In genomic region chr17:41967141-41967920, GRCh38 we compare ENCODE assay signal across 8 cellular contexts. TPM values are rescaled to one million over a fixed set of nuclear protein-coding genes. Genes with fewer than 3 reads are reported as not detected.
DNase-seq lines count a peak whose midpoint lies in the region; ATAC-seq and TF ChIP-seq lines count a peak whose summit lies in the region.

No MANE protein-coding gene starts in this region.

- CTCF ChIA-PET in HEK293T (lab: Yijun Ruan, JAX) (interaction anchor here (0.6 kb wide), 1 partner anchor 12 kb away, joined by 3 read pairs; no protein-coding TSS in a partner anchor), MCF 10A (lab: Yijun Ruan, JAX) (interaction anchor here (1.1 kb wide), 1 partner anchor 50 kb away, joined by 3 read pairs; the partner anchor contains the start of gene DNAJC7)

- DNase-seq in ELR (ENCODE audit: low read depth) (peak; percentile 47), HEK293T (ENCODE audit: extremely low spot score) (peak; percentile 34), T-helper 1 cell (peak in 3 of 5 donors; percentile 18 to 45 (median 18)), MCF 10A (ENCODE audit: unreplicated experiment) (peak; percentile 39), left lung (peak; percentile 36 to 83), NCI-H1930 (lab: John Stamatoyannopoulos, UW) (no peak)
- DNase-seq in stimulated activated CD4-positive, alpha-beta T cell treated with anti-CD3 and anti-CD28 coated beads, Interleukin-4, amount 100 ng/mL, for 1 hour, result peak; percentile 33

- BruUV-seq in MCF 10A (replicated peaks; lab: Mats Ljungman, UMichigan), result no TSS peak

- peaks cover 3 to 53% of the 10 kb centered on the region in 2 donors for H3K4me1 ChIP-seq in left lung

- H3K9me3 Mint-ChIP-seq in MCF 10A (ENCODE audit: unreplicated experiment), result no peaks in the 10 kb centered on the region

- peak overlapping the region; percentile 63 to 83 for H3K4me3 ChIP-seq in left lung

- peaks cover 25% of the 10 kb centered on the region for H3K4me1 Mint-ChIP-seq in MCF 10A (ENCODE audit: insufficient read depth, unreplicated experiment)

- peak overlapping the region; percentile 70 for H3K27ac Mint-ChIP-seq in MCF 10A (ENCODE audit: low read depth, unreplicated experiment)

- H3K36me3 ChIP-seq in left lung, result peaks cover 0 to 38% of the 10 kb centered on the region in 2 donors

- intact Hi-C loops in MCF 10A (cut with micrococcal nuclease) (loop anchor here (2.0 kb wide), 1 partner anchor 49 kb away; the partner anchor contains the start of gene DNAJC7), left lung (cut with DNase I) (loop anchor here in 1 of 2 donors (10.0 kb wide), 1 partner anchor 47 kb away; the partner anchor contains the start of gene DNAJC7)

- peak overlapping the region; percentile 79 to 80 for H3K27ac ChIP-seq in left lung

- no peaks in the 10 kb centered on the region for H3K27me3 ChIP-seq in left lung

- peak overlapping the region; percentile 79 for H3K4me3 Mint-ChIP-seq in MCF 10A (ENCODE audit: unreplicated experiment)

- H3K9me3 ChIP-seq in left lung, result no peaks in the 10 kb centered on the region

- no peaks in the 10 kb centered on the region for H3K27me3 Mint-ChIP-seq in MCF 10A (ENCODE audit: insufficient read depth, unreplicated experiment)

- POLR2A ChIA-PET in HEK293T (lab: Yijun Ruan, JAX), result interaction anchor here (1.2 to 7.0 kb wide), 17 partner anchors 9 to 278 kb away, joined by 3 to 117 read pairs (median 9); partner anchors contain the start of genes ACLY, DNAJC7, HAP1 and NKIRAS2
- POLR2A ChIA-PET in MCF 10A (lab: Yijun Ruan, JAX), result interaction anchor here (0.5 to 8.5 kb wide), 26 partner anchors 9 to 1159 kb away, joined by 3 to 138 read pairs (median 4); partner anchors contain the start of genes ACLY, CAVIN1, DHX58 and DNAJC7

- ATAC-seq in left lung, result peak; percentile 6
- ATAC-seq in HG02852 (IDR thresholded peaks at IDR 0.05; ENCODE audit: unreplicated experiment), result no peak

- H3K36me3 Mint-ChIP-seq in MCF 10A (ENCODE audit: insufficient read depth, unreplicated experiment), result peaks cover 46% of the 10 kb centered on the region

- TF ChIP-seq CTCF in MCF 10A (IDR thresholded peaks at IDR 0.05; ENCODE audit: unreplicated experiment), result no peak
- TF ChIP-seq CTCF in left lung (IDR thresholded peaks at IDR 0.05), result no peak

TF ChIP-seq in HEK293T, 16 proteins besides CTCF, POLR2A, EP300 and RAD21:
- no peak for TF ChIP-seq FOXK2 (IDR thresholded peaks at IDR 0.05)
- TF ChIP-seq, protein P1, sequence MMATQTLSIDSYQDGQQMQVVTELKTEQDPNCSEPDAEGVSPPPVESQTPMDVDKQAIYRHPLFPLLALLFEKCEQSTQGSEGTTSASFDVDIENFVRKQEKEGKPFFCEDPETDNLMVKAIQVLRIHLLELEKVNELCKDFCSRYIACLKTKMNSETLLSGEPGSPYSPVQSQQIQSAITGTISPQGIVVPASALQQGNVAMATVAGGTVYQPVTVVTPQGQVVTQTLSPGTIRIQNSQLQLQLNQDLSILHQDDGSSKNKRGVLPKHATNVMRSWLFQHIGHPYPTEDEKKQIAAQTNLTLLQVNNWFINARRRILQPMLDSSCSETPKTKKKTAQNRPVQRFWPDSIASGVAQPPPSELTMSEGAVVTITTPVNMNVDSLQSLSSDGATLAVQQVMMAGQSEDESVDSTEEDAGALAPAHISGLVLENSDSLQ (IDR thresholded peaks at IDR 0.05), result no peak
- no peak for TF ChIP-seq L3MBTL2 (conservative IDR thresholded peaks at IDR 0.05)
- TF ChIP-seq ARNT (IDR thresholded peaks at IDR 0.05), result no peak
- no peak for TF ChIP-seq SP1 (IDR thresholded peaks at IDR 0.05)
- TF ChIP-seq HDGF (IDR thresholded peaks at IDR 0.05; ENCODE audit: borderline replicate concordance), result no peak
- no peak for TF ChIP-seq ELF4 (IDR thresholded peaks at IDR 0.05)
- no peak for TF ChIP-seq BHLHE40 (IDR thresholded peaks at IDR 0.05; ENCODE audit: borderline replicate concordance)
- TF ChIP-seq FOXA1 (IDR thresholded peaks at IDR 0.05), result no peak
- no peak for TF ChIP-seq TARDBP (IDR thresholded peaks at IDR 0.05)
- no peak for TF ChIP-seq LEF1 (IDR thresholded peaks at IDR 0.05; ENCODE audit: borderline replicate concordance)
- no peak for TF ChIP-seq NFRKB (IDR thresholded peaks at IDR 0.05)
- no peak for TF ChIP-seq SUZ12 (IDR thresholded peaks at IDR 0.05)
- no peak for TF ChIP-seq ZNF384 (IDR thresholded peaks at IDR 0.05)
- TF ChIP-seq FOXM1 (IDR thresholded peaks at IDR 0.05; ENCODE audit: borderline replicate concordance), result no peak

RNA-seq across cellular contexts. Expression of gene CNP, which starts 0.7 kb away (rescaled TPM):
- total RNA-seq in MCF 10A (2022), result 42.6 and 46.2 TPM in 2 replicates
- 10 to 100 TPM; 61.5 to 64.9 TPM for total RNA-seq in left lung

RNA-seq across cellular contexts. Expression of gene ODAD4, which starts 36.9 kb away (rescaled TPM):
- total RNA-seq in MCF 10A (2022), result 0.96 and 1.3 TPM in 2 replicates
- 1 to 10 TPM in 1 of 2 donors, under 1 TPM in 1; 0.73 to 3.2 TPM for total RNA-seq in left lung

RNA-seq across cellular contexts. Expression of gene ACLY, which starts 48.6 kb away (rescaled TPM):
- 67.7 and 67.9 TPM in 2 replicates for total RNA-seq in MCF 10A (2022)
- 100 to 1,000 TPM; 129 to 204 TPM for total RNA-seq in left lung

RNA-seq across cellular contexts. Expression of gene DNAJC7, which starts 49.9 kb away (rescaled TPM):
- total RNA-seq in MCF 10A (2022), result 112 and 130 TPM in 2 replicates
- 10 to 100 TPM; 62.1 to 82.0 TPM for total RNA-seq in left lung

RNA-seq across cellular contexts. Expression of gene NKIRAS2, which starts 52.6 kb away (rescaled TPM):
- total RNA-seq in MCF 10A (2022) (34.1 and 40.0 TPM in 2 replicates), left lung (10 to 100 TPM; 29.6 to 32.3 TPM)

Comparison
In these comparisons a context has a peak if more than half of its experiments do, and no peak if none do; other contexts are left out.
1. DNase-seq: peak in ELR (single experiment), HEK293T (single experiment), T-helper 1 cell (3 of 5), MCF 10A (single experiment), left lung (2 of 2) and stimulated activated CD4-positive, alpha-beta T cell treated with anti-CD3 and anti-CD28 coated beads, Interleukin-4, amount 100 ng/mL, for 1 hour (single experiment); none in NCI-H1930 (0 of 2).